In genomic region chr2:231057590-231057989, GRCh38 we compare ENCODE assay signal across 8 cellular contexts. TPM values are rescaled to one million over a fixed set of nuclear protein-coding genes. Genes with fewer than 3 reads are reported as not detected.
DNase-seq lines count a peak whose midpoint lies in the region; ATAC-seq and TF ChIP-seq lines count a peak whose summit lies in the region.

No MANE protein-coding gene starts in this region.

- H3K9me3 ChIP-seq in left ventricle myocardium inferior (replicated peaks), result no peaks in the 10 kb centered on the region

- H3K27me3 ChIP-seq in left ventricle myocardium inferior (ENCODE audit: low read depth), result no peaks in the 10 kb centered on the region

- H3K36me3 ChIP-seq in left ventricle myocardium inferior, result peaks cover 12% of the 10 kb centered on the region

- H3K4me3 ChIP-seq in left ventricle myocardium inferior (peak overlapping the region; percentile 100), astrocyte of the spinal cord (ENCODE audit: low read depth, low read length) (peak overlapping the region; percentile 98)

- intact Hi-C loops in left ventricle myocardium inferior (cut with micrococcal nuclease), result no loop called here
- intact Hi-C loops in left ventricle myocardium superior (cut with micrococcal nuclease), result no loop called here

- H3K27ac ChIP-seq in left ventricle myocardium inferior (replicated peaks), result peak overlapping the region; percentile 98

- in situ Hi-C loops in astrocyte of the spinal cord (cut with HindIII; ENCODE audit: low sequenced_read_pairs), result no loop called here

- H3K4me1 ChIP-seq in left ventricle myocardium inferior, result peaks cover 45% of the 10 kb centered on the region

- ATAC-seq in left ventricle myocardium superior, result no peak
- ATAC-seq in HG02840 (IDR thresholded peaks at IDR 0.05; ENCODE audit: low FRiP score, unreplicated experiment), result no peak
- ATAC-seq in HG02571 (IDR thresholded peaks at IDR 0.05; ENCODE audit: unreplicated experiment), result no peak
- ATAC-seq in HG03432 (IDR thresholded peaks at IDR 0.05; ENCODE audit: unreplicated experiment), result no peak

- no peak for DNase-seq in left ventricle myocardium inferior
- no peak for DNase-seq in left ventricle myocardium superior
- DNase-seq in astrocyte of the spinal cord (ENCODE audit: low read depth, low spot score), result peak; percentile 13
- DNase-seq in lung microvascular endothelial cell (ENCODE audit: low read depth in 2 of 2), result peak; percentile 26 to 45
- no peak for DNase-seq in NCI-H1930 (lab: John Stamatoyannopoulos, UW)

- TF ChIP-seq CTCF in left ventricle myocardium inferior (IDR thresholded peaks at IDR 0.05; ENCODE audit: borderline replicate concordance) (no peak), astrocyte of the spinal cord (IDR thresholded peaks at IDR 0.05; ENCODE audit: low read depth, low read length) (no peak)

RNA-seq across cellular contexts. Expression of gene PSMD1, which starts 0.9 kb away (rescaled TPM):
- total RNA-seq in left ventricle myocardium inferior (90.5 TPM), left ventricle myocardium superior (73.4 TPM), lung microvascular endothelial cell (103 and 115 TPM in 2 replicates)

RNA-seq across cellular contexts. Expression of gene C2orf72, which starts 20.3 kb away (rescaled TPM):
- total RNA-seq in left ventricle myocardium inferior, result 0.05 TPM
- 0.07 TPM for total RNA-seq in left ventricle myocardium superior
- total RNA-seq in lung microvascular endothelial cell, result 2.0 and 3.4 TPM in 2 replicates

Comparison
In these comparisons a context has a peak if more than half of its experiments do, and no peak if none do; other contexts are left out.
1. DNase-seq: peak in astrocyte of the spinal cord (single experiment) and lung microvascular endothelial cell (2 of 2); none in left ventricle myocardium inferior (single experiment), left ventricle myocardium superior (single experiment) and NCI-H1930 (0 of 2).